In the genomic region with DNA sequence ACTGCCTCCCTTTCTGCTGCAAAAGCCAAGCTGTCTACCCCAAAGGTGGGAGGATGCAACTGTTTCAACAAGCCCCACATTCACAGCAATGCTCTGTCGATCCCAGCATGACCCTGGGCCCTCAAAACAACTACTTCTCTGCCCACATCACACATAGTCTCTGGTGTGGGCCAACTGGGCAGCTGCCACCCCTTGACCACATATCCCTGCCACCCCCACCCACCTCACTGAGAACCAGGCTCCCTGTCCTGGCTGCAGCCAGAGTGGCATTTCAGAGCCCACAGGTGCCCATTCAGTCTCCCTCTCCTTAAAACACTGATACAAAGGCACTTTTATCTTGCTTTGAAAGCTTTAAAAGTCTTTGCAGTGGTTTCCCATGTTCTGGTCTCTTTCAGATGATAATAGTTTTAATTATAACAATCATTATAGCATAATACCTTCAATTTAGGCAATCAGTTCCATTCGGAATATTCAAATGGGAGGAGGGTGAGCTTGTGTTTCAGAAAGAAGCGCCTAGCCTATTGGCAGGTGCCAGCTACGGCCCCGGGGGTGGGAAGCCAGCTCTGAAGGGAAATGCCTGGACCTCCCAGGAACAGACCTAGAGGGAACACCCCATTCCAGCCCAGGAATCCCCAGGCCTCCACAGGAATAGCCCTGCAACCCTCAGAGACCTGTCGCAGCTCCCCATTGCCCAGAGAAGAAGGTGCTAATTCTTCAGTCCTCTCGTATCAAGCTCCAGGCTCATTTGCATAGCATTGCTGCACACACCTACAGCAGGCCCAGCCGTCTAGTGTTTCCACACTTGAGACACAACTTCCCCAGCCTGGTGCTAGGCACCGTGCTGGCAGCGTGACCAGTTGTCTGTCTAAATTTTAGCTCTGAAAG, we compare ENCODE assay signal across 2 cellular contexts.
TF ChIP-seq lines count a peak whose summit lies in the region.

No MANE protein-coding gene starts in this region.

TF ChIP-seq in GM23338, 12 proteins besides CTCF, POLR2A, EP300 and RAD21 (continues in another document):
- TF ChIP-seq POLR2AphosphoS5 (IDR thresholded peaks at IDR 0.05; ENCODE audit: low read depth) (no peak), ZNF331 (CRISPR knock-in tag; IDR thresholded peaks at IDR 0.05; ENCODE audit: low read depth) (no peak), JUNB (IDR thresholded peaks at IDR 0.05; ENCODE audit: unreplicated experiment) (no peak), CREB1 (CRISPR knock-in tag; IDR thresholded peaks at IDR 0.05; ENCODE audit: low read depth) (no peak), EZH2 (IDR thresholded peaks at IDR 0.05; ENCODE audit: low read depth, unreplicated experiment) (no peak), STAT1 (IDR thresholded peaks at IDR 0.05; ENCODE audit: unreplicated experiment) (no peak)
- TF ChIP-seq, protein P1, sequence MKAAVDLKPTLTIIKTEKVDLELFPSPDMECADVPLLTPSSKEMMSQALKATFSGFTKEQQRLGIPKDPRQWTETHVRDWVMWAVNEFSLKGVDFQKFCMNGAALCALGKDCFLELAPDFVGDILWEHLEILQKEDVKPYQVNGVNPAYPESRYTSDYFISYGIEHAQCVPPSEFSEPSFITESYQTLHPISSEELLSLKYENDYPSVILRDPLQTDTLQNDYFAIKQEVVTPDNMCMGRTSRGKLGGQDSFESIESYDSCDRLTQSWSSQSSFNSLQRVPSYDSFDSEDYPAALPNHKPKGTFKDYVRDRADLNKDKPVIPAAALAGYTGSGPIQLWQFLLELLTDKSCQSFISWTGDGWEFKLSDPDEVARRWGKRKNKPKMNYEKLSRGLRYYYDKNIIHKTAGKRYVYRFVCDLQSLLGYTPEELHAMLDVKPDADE (IDR thresholded peaks at IDR 0.05): no peak
- TF ChIP-seq, protein P2, sequence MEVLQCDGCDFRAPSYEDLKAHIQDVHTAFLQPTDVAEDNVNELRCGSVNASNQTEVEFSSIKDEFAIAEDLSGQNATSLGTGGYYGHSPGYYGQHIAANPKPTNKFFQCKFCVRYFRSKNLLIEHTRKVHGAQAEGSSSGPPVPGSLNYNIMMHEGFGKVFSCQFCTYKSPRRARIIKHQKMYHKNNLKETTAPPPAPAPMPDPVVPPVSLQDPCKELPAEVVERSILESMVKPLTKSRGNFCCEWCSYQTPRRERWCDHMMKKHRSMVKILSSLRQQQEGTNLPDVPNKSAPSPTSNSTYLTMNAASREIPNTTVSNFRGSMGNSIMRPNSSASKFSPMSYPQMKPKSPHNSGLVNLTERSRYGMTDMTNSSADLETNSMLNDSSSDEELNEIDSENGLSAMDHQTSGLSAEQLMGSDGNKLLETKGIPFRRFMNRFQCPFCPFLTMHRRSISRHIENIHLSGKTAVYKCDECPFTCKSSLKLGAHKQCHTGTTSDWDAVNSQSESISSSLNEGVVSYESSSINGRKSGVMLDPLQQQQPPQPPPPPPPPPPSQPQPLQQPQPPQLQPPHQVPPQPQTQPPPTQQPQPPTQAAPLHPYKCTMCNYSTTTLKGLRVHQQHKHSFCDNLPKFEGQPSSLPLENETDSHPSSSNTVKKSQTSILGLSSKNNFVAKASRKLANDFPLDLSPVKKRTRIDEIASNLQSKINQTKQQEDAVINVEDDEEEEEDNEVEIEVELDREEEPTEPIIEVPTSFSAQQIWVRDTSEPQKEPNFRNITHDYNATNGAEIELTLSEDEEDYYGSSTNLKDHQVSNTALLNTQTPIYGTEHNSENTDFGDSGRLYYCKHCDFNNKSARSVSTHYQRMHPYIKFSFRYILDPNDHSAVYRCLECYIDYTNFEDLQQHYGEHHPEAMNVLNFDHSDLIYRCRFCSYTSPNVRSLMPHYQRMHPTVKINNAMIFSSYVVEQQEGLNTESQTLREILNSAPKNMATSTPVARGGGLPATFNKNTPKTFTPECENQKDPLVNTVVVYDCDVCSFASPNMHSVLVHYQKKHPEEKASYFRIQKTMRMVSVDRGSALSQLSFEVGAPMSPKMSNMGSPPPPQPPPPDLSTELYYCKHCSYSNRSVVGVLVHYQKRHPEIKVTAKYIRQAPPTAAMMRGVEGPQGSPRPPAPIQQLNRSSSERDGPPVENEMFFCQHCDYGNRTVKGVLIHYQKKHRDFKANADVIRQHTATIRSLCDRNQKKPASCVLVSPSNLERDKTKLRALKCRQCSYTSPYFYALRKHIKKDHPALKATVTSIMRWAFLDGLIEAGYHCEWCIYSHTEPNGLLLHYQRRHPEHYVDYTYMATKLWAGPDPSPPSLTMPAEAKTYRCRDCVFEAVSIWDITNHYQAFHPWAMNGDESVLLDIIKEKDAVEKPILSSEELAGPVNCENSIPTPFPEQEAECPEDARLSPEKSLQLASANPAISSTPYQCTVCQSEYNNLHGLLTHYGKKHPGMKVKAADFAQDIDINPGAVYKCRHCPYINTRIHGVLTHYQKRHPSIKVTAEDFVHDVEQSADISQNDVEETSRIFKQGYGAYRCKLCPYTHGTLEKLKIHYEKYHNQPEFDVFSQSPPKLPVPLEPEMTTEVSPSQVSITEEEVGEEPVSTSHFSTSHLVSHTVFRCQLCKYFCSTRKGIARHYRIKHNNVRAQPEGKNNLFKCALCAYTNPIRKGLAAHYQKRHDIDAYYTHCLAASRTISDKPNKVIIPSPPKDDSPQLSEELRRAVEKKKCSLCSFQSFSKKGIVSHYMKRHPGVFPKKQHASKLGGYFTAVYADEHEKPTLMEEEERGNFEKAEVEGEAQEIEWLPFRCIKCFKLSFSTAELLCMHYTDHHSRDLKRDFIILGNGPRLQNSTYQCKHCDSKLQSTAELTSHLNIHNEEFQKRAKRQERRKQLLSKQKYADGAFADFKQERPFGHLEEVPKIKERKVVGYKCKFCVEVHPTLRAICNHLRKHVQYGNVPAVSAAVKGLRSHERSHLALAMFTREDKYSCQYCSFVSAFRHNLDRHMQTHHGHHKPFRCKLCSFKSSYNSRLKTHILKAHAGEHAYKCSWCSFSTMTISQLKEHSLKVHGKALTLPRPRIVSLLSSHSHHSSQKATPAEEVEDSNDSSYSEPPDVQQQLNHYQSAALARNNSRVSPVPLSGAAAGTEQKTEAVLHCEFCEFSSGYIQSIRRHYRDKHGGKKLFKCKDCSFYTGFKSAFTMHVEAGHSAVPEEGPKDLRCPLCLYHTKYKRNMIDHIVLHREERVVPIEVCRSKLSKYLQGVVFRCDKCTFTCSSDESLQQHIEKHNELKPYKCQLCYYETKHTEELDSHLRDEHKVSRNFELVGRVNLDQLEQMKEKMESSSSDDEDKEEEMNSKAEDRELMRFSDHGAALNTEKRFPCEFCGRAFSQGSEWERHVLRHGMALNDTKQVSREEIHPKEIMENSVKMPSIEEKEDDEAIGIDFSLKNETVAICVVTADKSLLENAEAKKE (CRISPR knock-in tag; IDR thresholded peaks at IDR 0.05): no peak

TF ChIP-seq in H1, 55 proteins besides CTCF, POLR2A, EP300 and RAD21:
- TF ChIP-seq E2F6 (IDR thresholded peaks at IDR 0.05) (no peak), HDAC6 (IDR thresholded peaks at IDR 0.05; ENCODE audit: low read depth, low read length) (no peak), SAP30 (IDR thresholded peaks at IDR 0.05; ENCODE audit: insufficient read depth, insufficient replicate concordance, low read length) (no peak), POU5F1 (IDR thresholded peaks at IDR 0.05; ENCODE audit: low read depth, low read length) (no peak), NANOG (IDR thresholded peaks at IDR 0.05; ENCODE audit: insufficient read depth, low read depth, low read length, poor library complexity, severe bottlenecking) (no peak), SIRT6 (IDR thresholded peaks at IDR 0.05; ENCODE audit: low read length) (no peak), TBP (IDR thresholded peaks at IDR 0.05; ENCODE audit: low read depth, low read length) (no peak), TEAD4 (IDR thresholded peaks at IDR 0.05; ENCODE audit: low read depth, low read length) (no peak), HDAC2 (IDR thresholded peaks at IDR 0.05; ENCODE audit: borderline replicate concordance in 1 of 2, low read depth in 2 of 2, low read length in 2 of 2) (no peak), ASH2L (IDR thresholded peaks at IDR 0.05; ENCODE audit: low read length) (no peak), CEBPB (IDR thresholded peaks at IDR 0.05; ENCODE audit: low read depth, low read length) (no peak), BCL11A (IDR thresholded peaks at IDR 0.05; ENCODE audit: low read depth in 2 of 2, low read length in 2 of 2) (no peak)
- TF ChIP-seq, protein P3, sequence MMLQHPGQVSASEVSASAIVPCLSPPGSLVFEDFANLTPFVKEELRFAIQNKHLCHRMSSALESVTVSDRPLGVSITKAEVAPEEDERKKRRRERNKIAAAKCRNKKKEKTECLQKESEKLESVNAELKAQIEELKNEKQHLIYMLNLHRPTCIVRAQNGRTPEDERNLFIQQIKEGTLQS (IDR thresholded peaks at IDR 0.05; ENCODE audit: insufficient read depth, low read depth, low read length): no peak
- TF ChIP-seq, protein P4, sequence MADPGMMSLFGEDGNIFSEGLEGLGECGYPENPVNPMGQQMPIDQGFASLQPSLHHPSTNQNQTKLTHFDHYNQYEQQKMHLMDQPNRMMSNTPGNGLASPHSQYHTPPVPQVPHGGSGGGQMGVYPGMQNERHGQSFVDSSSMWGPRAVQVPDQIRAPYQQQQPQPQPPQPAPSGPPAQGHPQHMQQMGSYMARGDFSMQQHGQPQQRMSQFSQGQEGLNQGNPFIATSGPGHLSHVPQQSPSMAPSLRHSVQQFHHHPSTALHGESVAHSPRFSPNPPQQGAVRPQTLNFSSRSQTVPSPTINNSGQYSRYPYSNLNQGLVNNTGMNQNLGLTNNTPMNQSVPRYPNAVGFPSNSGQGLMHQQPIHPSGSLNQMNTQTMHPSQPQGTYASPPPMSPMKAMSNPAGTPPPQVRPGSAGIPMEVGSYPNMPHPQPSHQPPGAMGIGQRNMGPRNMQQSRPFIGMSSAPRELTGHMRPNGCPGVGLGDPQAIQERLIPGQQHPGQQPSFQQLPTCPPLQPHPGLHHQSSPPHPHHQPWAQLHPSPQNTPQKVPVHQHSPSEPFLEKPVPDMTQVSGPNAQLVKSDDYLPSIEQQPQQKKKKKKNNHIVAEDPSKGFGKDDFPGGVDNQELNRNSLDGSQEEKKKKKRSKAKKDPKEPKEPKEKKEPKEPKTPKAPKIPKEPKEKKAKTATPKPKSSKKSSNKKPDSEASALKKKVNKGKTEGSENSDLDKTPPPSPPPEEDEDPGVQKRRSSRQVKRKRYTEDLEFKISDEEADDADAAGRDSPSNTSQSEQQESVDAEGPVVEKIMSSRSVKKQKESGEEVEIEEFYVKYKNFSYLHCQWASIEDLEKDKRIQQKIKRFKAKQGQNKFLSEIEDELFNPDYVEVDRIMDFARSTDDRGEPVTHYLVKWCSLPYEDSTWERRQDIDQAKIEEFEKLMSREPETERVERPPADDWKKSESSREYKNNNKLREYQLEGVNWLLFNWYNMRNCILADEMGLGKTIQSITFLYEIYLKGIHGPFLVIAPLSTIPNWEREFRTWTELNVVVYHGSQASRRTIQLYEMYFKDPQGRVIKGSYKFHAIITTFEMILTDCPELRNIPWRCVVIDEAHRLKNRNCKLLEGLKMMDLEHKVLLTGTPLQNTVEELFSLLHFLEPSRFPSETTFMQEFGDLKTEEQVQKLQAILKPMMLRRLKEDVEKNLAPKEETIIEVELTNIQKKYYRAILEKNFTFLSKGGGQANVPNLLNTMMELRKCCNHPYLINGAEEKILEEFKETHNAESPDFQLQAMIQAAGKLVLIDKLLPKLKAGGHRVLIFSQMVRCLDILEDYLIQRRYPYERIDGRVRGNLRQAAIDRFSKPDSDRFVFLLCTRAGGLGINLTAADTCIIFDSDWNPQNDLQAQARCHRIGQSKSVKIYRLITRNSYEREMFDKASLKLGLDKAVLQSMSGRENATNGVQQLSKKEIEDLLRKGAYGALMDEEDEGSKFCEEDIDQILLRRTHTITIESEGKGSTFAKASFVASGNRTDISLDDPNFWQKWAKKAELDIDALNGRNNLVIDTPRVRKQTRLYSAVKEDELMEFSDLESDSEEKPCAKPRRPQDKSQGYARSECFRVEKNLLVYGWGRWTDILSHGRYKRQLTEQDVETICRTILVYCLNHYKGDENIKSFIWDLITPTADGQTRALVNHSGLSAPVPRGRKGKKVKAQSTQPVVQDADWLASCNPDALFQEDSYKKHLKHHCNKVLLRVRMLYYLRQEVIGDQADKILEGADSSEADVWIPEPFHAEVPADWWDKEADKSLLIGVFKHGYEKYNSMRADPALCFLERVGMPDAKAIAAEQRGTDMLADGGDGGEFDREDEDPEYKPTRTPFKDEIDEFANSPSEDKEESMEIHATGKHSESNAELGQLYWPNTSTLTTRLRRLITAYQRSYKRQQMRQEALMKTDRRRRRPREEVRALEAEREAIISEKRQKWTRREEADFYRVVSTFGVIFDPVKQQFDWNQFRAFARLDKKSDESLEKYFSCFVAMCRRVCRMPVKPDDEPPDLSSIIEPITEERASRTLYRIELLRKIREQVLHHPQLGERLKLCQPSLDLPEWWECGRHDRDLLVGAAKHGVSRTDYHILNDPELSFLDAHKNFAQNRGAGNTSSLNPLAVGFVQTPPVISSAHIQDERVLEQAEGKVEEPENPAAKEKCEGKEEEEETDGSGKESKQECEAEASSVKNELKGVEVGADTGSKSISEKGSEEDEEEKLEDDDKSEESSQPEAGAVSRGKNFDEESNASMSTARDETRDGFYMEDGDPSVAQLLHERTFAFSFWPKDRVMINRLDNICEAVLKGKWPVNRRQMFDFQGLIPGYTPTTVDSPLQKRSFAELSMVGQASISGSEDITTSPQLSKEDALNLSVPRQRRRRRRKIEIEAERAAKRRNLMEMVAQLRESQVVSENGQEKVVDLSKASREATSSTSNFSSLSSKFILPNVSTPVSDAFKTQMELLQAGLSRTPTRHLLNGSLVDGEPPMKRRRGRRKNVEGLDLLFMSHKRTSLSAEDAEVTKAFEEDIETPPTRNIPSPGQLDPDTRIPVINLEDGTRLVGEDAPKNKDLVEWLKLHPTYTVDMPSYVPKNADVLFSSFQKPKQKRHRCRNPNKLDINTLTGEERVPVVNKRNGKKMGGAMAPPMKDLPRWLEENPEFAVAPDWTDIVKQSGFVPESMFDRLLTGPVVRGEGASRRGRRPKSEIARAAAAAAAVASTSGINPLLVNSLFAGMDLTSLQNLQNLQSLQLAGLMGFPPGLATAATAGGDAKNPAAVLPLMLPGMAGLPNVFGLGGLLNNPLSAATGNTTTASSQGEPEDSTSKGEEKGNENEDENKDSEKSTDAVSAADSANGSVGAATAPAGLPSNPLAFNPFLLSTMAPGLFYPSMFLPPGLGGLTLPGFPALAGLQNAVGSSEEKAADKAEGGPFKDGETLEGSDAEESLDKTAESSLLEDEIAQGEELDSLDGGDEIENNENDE (IDR thresholded peaks at IDR 0.05; ENCODE audit: insufficient replicate concordance, low read length): no peak
- TF ChIP-seq, protein P5, sequence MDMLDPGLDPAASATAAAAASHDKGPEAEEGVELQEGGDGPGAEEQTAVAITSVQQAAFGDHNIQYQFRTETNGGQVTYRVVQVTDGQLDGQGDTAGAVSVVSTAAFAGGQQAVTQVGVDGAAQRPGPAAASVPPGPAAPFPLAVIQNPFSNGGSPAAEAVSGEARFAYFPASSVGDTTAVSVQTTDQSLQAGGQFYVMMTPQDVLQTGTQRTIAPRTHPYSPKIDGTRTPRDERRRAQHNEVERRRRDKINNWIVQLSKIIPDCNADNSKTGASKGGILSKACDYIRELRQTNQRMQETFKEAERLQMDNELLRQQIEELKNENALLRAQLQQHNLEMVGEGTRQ (IDR thresholded peaks at IDR 0.05; ENCODE audit: low read length): no peak
